ENCODE assay signal across 8 cellular contexts in the genomic region with DNA sequence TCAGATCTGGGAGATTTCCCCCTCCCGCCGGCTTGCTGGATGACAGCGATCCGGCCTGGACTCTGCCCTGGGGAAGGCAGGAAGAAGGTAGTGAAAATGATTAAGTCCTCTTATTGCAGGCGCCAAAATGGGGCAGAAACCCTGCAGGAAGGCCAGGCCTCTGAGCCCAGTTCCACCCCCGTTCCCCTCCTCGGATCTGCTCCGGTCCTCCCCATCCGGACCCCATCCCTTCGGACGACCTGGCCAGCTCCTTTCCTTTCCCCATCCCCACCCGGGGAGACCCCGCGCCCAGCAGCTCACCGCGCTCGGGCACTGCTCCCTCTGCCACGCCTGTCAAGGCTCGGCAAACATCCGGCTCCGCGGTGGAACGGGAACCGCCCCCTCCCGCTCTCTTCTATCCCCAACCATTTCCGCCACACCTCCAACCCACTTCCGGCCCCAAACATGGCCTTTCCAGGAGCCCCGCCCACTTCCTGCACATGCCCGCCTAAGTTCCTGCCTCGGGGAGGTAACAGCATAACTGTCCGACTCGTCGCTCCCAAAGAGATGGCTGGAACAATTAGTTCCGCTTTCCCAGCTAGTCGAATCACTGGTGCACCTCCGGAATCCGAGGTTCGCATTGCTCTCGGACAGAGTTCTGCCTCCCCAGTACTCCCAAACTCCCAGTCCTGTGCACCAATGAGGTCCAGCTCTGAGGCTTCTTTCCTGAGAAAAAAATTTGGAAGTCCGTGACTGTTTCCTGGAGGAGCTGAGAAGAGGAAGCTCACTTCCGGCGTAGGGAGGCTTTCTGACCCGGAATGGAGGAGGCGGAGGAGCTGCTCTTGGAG. TPM values are rescaled to one million over a fixed set of nuclear protein-coding genes. Genes with fewer than 3 reads are reported as not detected.
DNase-seq lines count a peak whose midpoint lies in the region; ATAC-seq and TF ChIP-seq lines count a peak whose summit lies in the region.

ARHGAP1 (minus strand) TSS at position 369 of the 827 bp plus-strand sequence. CDS start 4,512 bp downstream, outside the sequence.
ZNF408 (plus strand) TSS at position 781 of the 827 bp plus-strand sequence; CDS start at position 798, 17 bp downstream.

- ATAC-seq in HG02870 (IDR thresholded peaks at IDR 0.05; ENCODE audit: unreplicated experiment) (peak; percentile 91), heart right ventricle (peak; percentile 89 to 97 (median 96)), upper lobe of right lung (peak; percentile 98)

- H3K4me1 ChIP-seq in heart right ventricle = peaks cover 25 to 65% (median 63%) of the 10 kb centered on the region in 9 donors
- H3K4me1 ChIP-seq in upper lobe of right lung = peaks cover 37% of the 10 kb centered on the region

- DNase-seq in GM13976 (ENCODE audit: low spot score) = peak; percentile 97
- DNase-seq in NCI-H146 treated with DMSO at 0.1 percent for 48 hours (lab: John Stamatoyannopoulos, UW; ENCODE audit: unreplicated experiment) = peak; percentile 97
- DNase-seq in amniotic epithelial cell (ENCODE audit: low read depth) = peak; percentile 98
- peak; percentile 99 to 100 for DNase-seq in heart right ventricle
- peak; percentile 97 to 100 (median 99) for DNase-seq in posterior cingulate gyrus
- DNase-seq in upper lobe of right lung = peak; percentile 99

- TF ChIP-seq CTCF in GM13976 (IDR thresholded peaks at IDR 0.05; ENCODE audit: borderline replicate concordance, control extremely low read depth, extremely low read depth, insufficient read depth, missing control alignments) = no peak
- TF ChIP-seq CTCF in heart right ventricle (IDR thresholded peaks at IDR 0.05) = no peak
- TF ChIP-seq CTCF in upper lobe of right lung (IDR thresholded peaks at IDR 0.05) = no peak

- 0% methylated on average over 44 of the region's 44 CpGs for WGBS in heart right ventricle, 2 donors

- H3K9me3 ChIP-seq in heart right ventricle (no peaks in the 10 kb centered on the region), upper lobe of right lung (no peaks in the 10 kb centered on the region)

- H3K4me3 ChIP-seq in heart right ventricle = peak within 1 kb of the TSS; percentile 73 to 98 (median 86)
- H3K4me3 ChIP-seq in upper lobe of right lung = peak within 1 kb of the TSS; percentile 100

- H3K27ac ChIP-seq in heart right ventricle = peak within 1 kb of the TSS; percentile 86 to 98 (median 94)
- H3K27ac ChIP-seq in upper lobe of right lung = peak within 1 kb of the TSS; percentile 98

- intact Hi-C loops in T-helper 1 cell treated with Interleukin-12 subunit alpha and Interleukin-12 subunit beta and Interleukin-4 antibody, amounts not matched to agents 30 ng/mL and 1 ng/mL, for 36 hours (cut with micrococcal nuclease) = loop anchor here (1.0 to 5.0 kb wide), 21 partner anchors 29 to 1067 kb away; partner anchors contain the start of genes ACP2, AMBRA1, ARFGAP2 and ATG13
- intact Hi-C loops in heart right ventricle (cut with DNase I) = loop anchor here in 2 of 10 donors (1.0 kb wide), 1 partner anchor 83 kb away; the partner anchor contains the start of genes ATG13 (in 2 of the 2) and HARBI1 (in 2 of the 2)
- intact Hi-C loops in posterior cingulate gyrus (cut with DNase I) = no loop called here
- intact Hi-C loops in upper lobe of right lung (cut with DNase I) = no loop called here

- H3K36me3 ChIP-seq in heart right ventricle = peaks cover 0 to 63% (median 34%) of the 10 kb centered on the region in 9 donors
- peaks cover 39% of the 10 kb centered on the region for H3K36me3 ChIP-seq in upper lobe of right lung

- H3K27me3 ChIP-seq in heart right ventricle (no peaks in the 10 kb centered on the region), upper lobe of right lung (no peaks in the 10 kb centered on the region)

- in situ Hi-C loops in GM13976 (cut with MboI; ENCODE audit: low sequenced_read_pairs, unreplicated experiment) = no loop called here

RNA-seq across cellular contexts. Expression of gene ARHGAP1, which starts in this region (rescaled TPM):
- total RNA-seq in T-helper 1 cell treated with Interleukin-12 subunit alpha and Interleukin-12 subunit beta and Interleukin-4 antibody, amounts not matched to agents 30 ng/mL and 1 ng/mL, for 36 hours = 81.6 and 82.6 TPM in 2 replicates
- total RNA-seq in heart right ventricle (100 to 1,000 TPM in 7 of 10 donors, 10 to 100 TPM in 3; 59.0 to 268 (median 140) TPM), upper lobe of right lung (62.8 TPM)
- 10 to 100 TPM; 28.4 to 38.7 TPM for polyA plus RNA-seq in heart right ventricle

RNA-seq across cellular contexts. Expression of gene ZNF408, which starts in this region (rescaled TPM):
- total RNA-seq in T-helper 1 cell treated with Interleukin-12 subunit alpha and Interleukin-12 subunit beta and Interleukin-4 antibody, amounts not matched to agents 30 ng/mL and 1 ng/mL, for 36 hours = 13.9 and 16.1 TPM in 2 replicates
- total RNA-seq in heart right ventricle (1 to 10 TPM; 5.0 to 8.9 (median 6.7) TPM), upper lobe of right lung (9.3 TPM)
- polyA plus RNA-seq in heart right ventricle = 1 to 10 TPM; 6.2 to 6.7 TPM

Comparison
In these comparisons a context has a peak if more than half of its experiments do, and no peak if none do; other contexts are left out.
1. Peak in every context shown above with its lines: DNase-seq, ATAC-seq, H3K4me3 ChIP-seq and H3K27ac ChIP-seq.